Comparison of ENCODE assay signal across 14 cellular contexts in genomic region chr6:3616565-3617176, GRCh38.
DNase-seq lines count a peak whose midpoint lies in the region; ATAC-seq and TF ChIP-seq lines count a peak whose summit lies in the region.
"Had no signal": no experiment of that assay in that cellular context is flagged by ENCODE, and none has a peak within 500 bp of the region (broad histone marks: within the 10 kb centered on the region; RNA-seq: fewer than 3 reads in every experiment).

No MANE protein-coding gene starts in this region.

- H3K36me3 ChIP-seq in esophagus muscularis mucosa: no peaks in the 10 kb centered on the region
- H3K36me3 ChIP-seq: BLaER1 treated with 17β-estradiol and CSF1 and Interleukin-3, amounts not matched to agents 10 nM and 100 nM had no signal

- H3K9me3 Mint-ChIP-seq in activated CD8-positive, alpha-beta T cell treated with anti-CD3 and anti-CD28 coated beads, Interleukin-2, amount 10 ng/mL, durations not matched to agents 7 days and 5 days (ENCODE audit: insufficient read depth): no peaks in the 10 kb centered on the region
- no peaks in the 10 kb centered on the region for H3K9me3 Mint-ChIP-seq in activated CD8-positive, alpha-beta T cell treated with anti-CD3 and anti-CD28 coated beads for 36 hours
- H3K9me3 Mint-ChIP-seq in type B pancreatic cell: peaks cover 9% of the 10 kb centered on the region
- H3K9me3 Mint-ChIP-seq: H9 had no signal

- no peak overlapping the region for H3K4me3 ChIP-seq in esophagus muscularis mucosa
- H3K4me3 ChIP-seq: BLaER1 treated with 17β-estradiol and CSF1 and Interleukin-3, amounts not matched to agents 10 nM and 100 nM had no signal

- intact Hi-C loops in activated CD8-positive, alpha-beta T cell treated with anti-CD3 and anti-CD28 coated beads for 36 hours (cut with micrococcal nuclease): no loop called here
- intact Hi-C loops in esophagus muscularis mucosa (cut with DNase I): loop anchor here (10.0 kb wide), 1 partner anchor 332 kb away; no protein-coding TSS in a partner anchor

- H3K27me3 ChIP-seq in esophagus muscularis mucosa: no peaks in the 10 kb centered on the region
- H3K27me3 ChIP-seq: BLaER1 treated with 17β-estradiol and CSF1 and Interleukin-3, amounts not matched to agents 10 nM and 100 nM had no signal

- H3K36me3 Mint-ChIP-seq in activated CD8-positive, alpha-beta T cell treated with anti-CD3 and anti-CD28 coated beads, Interleukin-2, amount 10 ng/mL, durations not matched to agents 7 days and 5 days (ENCODE audit: low read depth): no peaks in the 10 kb centered on the region
- no peaks in the 10 kb centered on the region for H3K36me3 Mint-ChIP-seq in activated CD8-positive, alpha-beta T cell treated with anti-CD3 and anti-CD28 coated beads for 36 hours (ENCODE audit: low read depth)
- H3K36me3 Mint-ChIP-seq in type B pancreatic cell: no peaks in the 10 kb centered on the region

- no peaks in the 10 kb centered on the region for H3K27me3 Mint-ChIP-seq in activated CD8-positive, alpha-beta T cell treated with anti-CD3 and anti-CD28 coated beads, Interleukin-2, amount 10 ng/mL, durations not matched to agents 7 days and 5 days (ENCODE audit: low read depth)
- H3K27me3 Mint-ChIP-seq in activated CD8-positive, alpha-beta T cell treated with anti-CD3 and anti-CD28 coated beads for 36 hours: no peaks in the 10 kb centered on the region
- H3K27me3 Mint-ChIP-seq in type B pancreatic cell: no peaks in the 10 kb centered on the region

- no peak for TF ChIP-seq CTCF in activated CD8-positive, alpha-beta T cell treated with anti-CD3 and anti-CD28 coated beads for 36 hours (IDR thresholded peaks at IDR 0.05)
- TF ChIP-seq CTCF in esophagus muscularis mucosa (IDR thresholded peaks at IDR 0.05) (no peak), type B pancreatic cell (conservative IDR thresholded peaks at IDR 0.05) (no peak), GM20000 (IDR thresholded peaks at IDR 0.05; ENCODE audit: extremely low read depth, missing control alignments) (no peak)

- no peaks in the 10 kb centered on the region for H3K4me1 Mint-ChIP-seq in activated CD8-positive, alpha-beta T cell treated with anti-CD3 and anti-CD28 coated beads, Interleukin-2, amount 10 ng/mL, durations not matched to agents 7 days and 5 days (ENCODE audit: low read depth)
- no peaks in the 10 kb centered on the region for H3K4me1 Mint-ChIP-seq in activated CD8-positive, alpha-beta T cell treated with anti-CD3 and anti-CD28 coated beads for 36 hours (ENCODE audit: low read depth)
- H3K4me1 Mint-ChIP-seq in type B pancreatic cell (ENCODE audit: unreplicated experiment): peaks cover 16% of the 10 kb centered on the region

- no peak for ATAC-seq in activated CD8-positive, alpha-beta T cell treated with anti-CD3 and anti-CD28 coated beads, Interleukin-2, amount 10 ng/mL, durations not matched to agents 7 days and 5 days
- no peak for ATAC-seq in activated CD8-positive, alpha-beta T cell treated with anti-CD3 and anti-CD28 coated beads for 36 hours
- ATAC-seq in GM21619 (IDR thresholded peaks at IDR 0.05; ENCODE audit: unreplicated experiment): no peak

- no peaks in the 10 kb centered on the region for H3K9me3 ChIP-seq in esophagus muscularis mucosa
- H3K9me3 ChIP-seq: BLaER1 treated with 17β-estradiol and CSF1 and Interleukin-3, amounts not matched to agents 10 nM and 100 nM had no signal

- TF ChIP-seq EP300 in esophagus muscularis mucosa (IDR thresholded peaks at IDR 0.05): no peak

- no peak for TF ChIP-seq POLR2A in esophagus muscularis mucosa (IDR thresholded peaks at IDR 0.05; ENCODE audit: low read depth)

- H3K4me1 ChIP-seq in esophagus muscularis mucosa: peaks cover 0 to 14% (median 12%) of the 10 kb centered on the region in 4 donors

- WGBS in esophagus muscularis mucosa: 92% methylated on average over 8 of the region's 9 CpGs

- no peak overlapping the region for H3K4me3 Mint-ChIP-seq in activated CD8-positive, alpha-beta T cell treated with anti-CD3 and anti-CD28 coated beads, Interleukin-2, amount 10 ng/mL, durations not matched to agents 7 days and 5 days
- no peak overlapping the region for H3K4me3 Mint-ChIP-seq in activated CD8-positive, alpha-beta T cell treated with anti-CD3 and anti-CD28 coated beads for 36 hours
- no peak overlapping the region for H3K4me3 Mint-ChIP-seq in type B pancreatic cell
- H3K4me3 Mint-ChIP-seq: H9 had no signal

- peak; percentile 5 for DNase-seq in activated CD8-positive, alpha-beta T cell treated with anti-CD3 and anti-CD28 coated beads, Interleukin-2, amount 10 ng/mL, durations not matched to agents 7 days and 5 days
- no peak for DNase-seq in activated CD8-positive, alpha-beta T cell treated with anti-CD3 and anti-CD28 coated beads for 36 hours
- DNase-seq in NCI-H748 (lab: John Stamatoyannopoulos, UW; ENCODE audit: unreplicated experiment): peak; percentile 75
- peak; percentile 53 for DNase-seq in esophagus muscularis mucosa (ENCODE audit: extremely low spot score)
- DNase-seq in type B pancreatic cell (ENCODE audit: extremely low spot score, unreplicated experiment): peak; percentile 51
- no peak for DNase-seq in GM20000 (ENCODE audit: low spot score)
- DNase-seq in activated CD4-positive, alpha-beta T cell treated with anti-CD3 and anti-CD28 coated beads, Interleukin-2, amount 50 U/mL, for 48 hours: no peak
- DNase-seq: H9; NCI-H187; NCI-H510A; NK-92 treated with Interleukin-12 subunit alpha and Interleukin-12 subunit beta, amount 100 ng/mL, for 24 hours; SIG-M5 had no signal

- POLR2A ChIA-PET in activated CD8-positive, alpha-beta T cell treated with anti-CD3 and anti-CD28 coated beads, Interleukin-2, amount 10 ng/mL, durations not matched to agents 7 days and 5 days (lab: Charles Lee): no interaction called here
- POLR2A ChIA-PET in activated CD8-positive, alpha-beta T cell treated with anti-CD3 and anti-CD28 coated beads for 36 hours (lab: Charles Lee): no interaction called here

- CTCF ChIA-PET in activated CD8-positive, alpha-beta T cell treated with anti-CD3 and anti-CD28 coated beads, Interleukin-2, amount 10 ng/mL, durations not matched to agents 7 days and 5 days (lab: Charles Lee): no interaction called here
- CTCF ChIA-PET in activated CD8-positive, alpha-beta T cell treated with anti-CD3 and anti-CD28 coated beads for 36 hours (lab: Charles Lee): no interaction called here

- H3K27ac ChIP-seq in esophagus muscularis mucosa (replicated peaks in 1 of 4): no peak overlapping the region
- H3K27ac ChIP-seq: BLaER1 treated with 17β-estradiol and CSF1 and Interleukin-3, amounts not matched to agents 10 nM and 100 nM had no signal

- no peak overlapping the region for H3K27ac Mint-ChIP-seq in activated CD8-positive, alpha-beta T cell treated with anti-CD3 and anti-CD28 coated beads, Interleukin-2, amount 10 ng/mL, durations not matched to agents 7 days and 5 days
- no peak overlapping the region for H3K27ac Mint-ChIP-seq in activated CD8-positive, alpha-beta T cell treated with anti-CD3 and anti-CD28 coated beads for 36 hours
- H3K27ac Mint-ChIP-seq in type B pancreatic cell: no peak overlapping the region
- H3K27ac Mint-ChIP-seq: H9 had no signal

Comparison
In these comparisons a context has a peak if more than half of its experiments do, and no peak if none do; other contexts are left out.
1. DNase-seq: peak in activated CD8-positive, alpha-beta T cell treated with anti-CD3 and anti-CD28 coated beads, Interleukin-2, amount 10 ng/mL, durations not matched to agents 7 days and 5 days (single experiment), NCI-H748 (single experiment), esophagus muscularis mucosa (single experiment) and type B pancreatic cell (single experiment); none in activated CD8-positive, alpha-beta T cell treated with anti-CD3 and anti-CD28 coated beads for 36 hours (single experiment), GM20000 (single experiment) and activated CD4-positive, alpha-beta T cell treated with anti-CD3 and anti-CD28 coated beads, Interleukin-2, amount 50 U/mL, for 48 hours (0 of 2).